Comparison of ENCODE assay signal across 27 cellular contexts in genomic region chr11:962743-963142, GRCh38.
"Had no signal": no experiment of that assay in that cellular context is flagged by ENCODE, and none has a peak within 500 bp of the region (broad histone marks: within the 10 kb centered on the region; RNA-seq: fewer than 3 reads in every experiment).

No MANE protein-coding gene starts in this region.

- H3K27ac Mint-ChIP-seq: activated naive CD4-positive, alpha-beta T cell treated with anti-CD3 and anti-CD28 coated beads, Interleukin-2, amount 50 U/mL, for 24 hours; activated naive CD8-positive, alpha-beta T cell treated with anti-CD3 and anti-CD28 coated beads, Interleukin-2, amount 50 U/mL, for 24 hours; activated T-cell treated with anti-CD3 and anti-CD28 coated beads, Interleukin-2, amount 50 U/mL, for 72 hours; brain had no signal

- H3K27me3 Mint-ChIP-seq: activated CD8-positive, alpha-beta T cell treated with anti-CD3 and anti-CD28 coated beads for 36 hours; activated naive CD4-positive, alpha-beta T cell treated with anti-CD3 and anti-CD28 coated beads, Interleukin-2, amount 50 U/mL, for 24 hours; activated naive CD8-positive, alpha-beta T cell treated with anti-CD3 and anti-CD28 coated beads, Interleukin-2, amount 50 U/mL, for 24 hours; brain; central memory CD8-positive, alpha-beta T cell; T-cell had no signal

- DNase-seq: activated CD4-positive, alpha-beta T cell treated with anti-CD3 and anti-CD28 coated beads for 4 hours; activated CD8-positive, alpha-beta memory T cell treated with anti-CD3 and anti-CD28 coated beads, Interleukin-2, amount 50 U/mL, for 4 hours; activated CD8-positive, alpha-beta T cell treated with anti-CD3 and anti-CD28 coated beads for 36 hours; activated naive CD8-positive, alpha-beta T cell treated with anti-CD3 and anti-CD28 coated beads, Interleukin-2, amount 50 U/mL, for 24 hours; activated T-cell treated with anti-CD3 and anti-CD28 coated beads, Interleukin-2, amount 50 U/mL, for 72 hours; amniotic stem cell; NCI-H1092 treated with DMSO at 0.1 percent for 48 hours; NCI-H1417 treated with DMSO at 0.1 percent for 48 hours; NCI-H1694; NCI-H2029; NCI-H2107; NCI-H2171 treated with DMSO at 0.1 percent for 48 hours; NCI-H226; NCI-H526; NCI-H774; OCI-M1; RPMI8226; T-cell; T-helper 2 cell; T1000 had no signal

- H3K9me3 Mint-ChIP-seq: activated CD8-positive, alpha-beta T cell treated with anti-CD3 and anti-CD28 coated beads for 36 hours; activated naive CD4-positive, alpha-beta T cell treated with anti-CD3 and anti-CD28 coated beads, Interleukin-2, amount 50 U/mL, for 24 hours; activated naive CD8-positive, alpha-beta T cell treated with anti-CD3 and anti-CD28 coated beads, Interleukin-2, amount 50 U/mL, for 24 hours; central memory CD8-positive, alpha-beta T cell; T-cell had no signal

- H3K27ac ChIP-seq: SK-N-MC had no signal

- ATAC-seq: activated CD4-positive, CD25-positive, alpha-beta regulatory T cell treated with anti-CD3 and anti-CD28 coated beads, Interleukin-2, amount 50 U/mL, for 24 hours; activated CD8-positive, alpha-beta T cell treated with anti-CD3 and anti-CD28 coated beads for 36 hours; activated naive CD8-positive, alpha-beta T cell treated with anti-CD3 and anti-CD28 coated beads, Interleukin-2, amount 50 U/mL, for 24 hours; activated T-cell treated with anti-CD3 and anti-CD28 coated beads, Interleukin-2, amount 50 U/mL, for 72 hours; Panc1; Right ventricle myocardium inferior; T-cell had no signal

- H3K4me3 ChIP-seq: SK-N-MC had no signal

- H3K4me3 Mint-ChIP-seq: activated CD8-positive, alpha-beta T cell treated with anti-CD3 and anti-CD28 coated beads for 36 hours; activated naive CD4-positive, alpha-beta T cell treated with anti-CD3 and anti-CD28 coated beads, Interleukin-2, amount 50 U/mL, for 24 hours; activated naive CD8-positive, alpha-beta T cell treated with anti-CD3 and anti-CD28 coated beads, Interleukin-2, amount 50 U/mL, for 24 hours; activated T-cell treated with anti-CD3 and anti-CD28 coated beads, Interleukin-2, amount 50 U/mL, for 72 hours; brain; central memory CD8-positive, alpha-beta T cell; T-cell had no signal
